ENCODE assay signal across 14 cellular contexts in the genomic region with DNA sequence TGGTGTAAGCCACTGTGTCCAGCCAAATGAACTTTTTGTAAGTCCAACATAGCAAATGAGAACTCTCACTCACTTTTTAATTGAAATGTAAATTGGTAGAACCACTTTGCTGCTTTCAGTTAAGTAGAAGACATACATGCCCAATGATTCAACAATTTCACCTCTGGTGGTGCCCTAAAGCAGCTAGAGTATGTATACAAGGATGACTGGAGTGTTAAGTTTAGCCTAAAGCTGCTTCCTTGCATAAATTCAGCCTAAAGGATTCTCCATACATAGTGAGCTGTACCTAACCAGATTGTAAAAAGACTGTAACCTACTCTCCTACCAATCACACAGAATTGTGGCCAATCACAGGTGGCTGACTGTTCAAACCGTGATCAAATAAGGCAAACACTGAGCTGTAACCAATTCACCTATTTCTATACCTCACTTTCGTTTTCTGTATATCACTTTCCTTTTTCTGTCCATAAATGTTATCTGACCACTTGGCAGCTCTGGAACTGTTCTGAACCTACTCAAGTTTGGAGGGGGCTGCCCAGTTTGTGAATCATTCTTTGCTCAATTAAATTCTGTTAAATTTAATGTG. TPM values are rescaled to one million over a fixed set of nuclear protein-coding genes. Genes with fewer than 3 reads are reported as not detected.
A peak's percentile ranks its signal among the peaks of the same experiment; 100 is the strongest.
DNase-seq lines count a peak whose midpoint lies in the region; ATAC-seq and TF ChIP-seq lines count a peak whose summit lies in the region.
"Had no signal": no experiment of that assay in that cellular context is flagged by ENCODE, and none has a peak within 500 bp of the region (broad histone marks: within the 10 kb centered on the region; RNA-seq: fewer than 3 reads in every experiment).

No MANE protein-coding gene starts in this region.

- no peak overlapping the region for H3K4me3 ChIP-seq in HEK293 (ENCODE audit: low read depth, low read length)
- H3K4me3 ChIP-seq: A549 had no signal

- no peak for DNase-seq in activated CD4-positive, alpha-beta memory T cell treated with anti-CD3 and anti-CD28 coated beads for 36 hours
- DNase-seq in activated CD4-positive, alpha-beta memory T cell treated with anti-CD3 and anti-CD28 coated beads, Interleukin-2, amount 10 ng/mL, durations not matched to agents 7 days and 5 days: no peak
- DNase-seq in RWPE1 (ENCODE audit: low spot score): no peak
- DNase-seq in SK-N-DZ (ENCODE audit: low spot score): no peak
- DNase-seq: activated gamma-delta T cell, cortex of kidney, DMS79 treated with DMSO at 0.1 percent for 48 hours, RPMI8226 had no signal

- POLR2A ChIA-PET in activated CD4-positive, alpha-beta memory T cell treated with anti-CD3 and anti-CD28 coated beads for 36 hours (lab: Charles Lee): no interaction called here
- POLR2A ChIA-PET in activated CD4-positive, alpha-beta memory T cell treated with anti-CD3 and anti-CD28 coated beads, Interleukin-2, amount 10 ng/mL, durations not matched to agents 7 days and 5 days (lab: Charles Lee): no interaction called here
- POLR2A ChIA-PET in HEK293 (lab: Yijun Ruan, JAX) (no interaction called here), RWPE1 (lab: Yijun Ruan, JAX; ENCODE audit: low non-redundant PET) (interaction anchor here (0.6 kb wide), 1 partner anchor 197 kb away, joined by 4 read pairs; no protein-coding TSS in a partner anchor)

- H3K27ac ChIP-seq in HEK293 (ENCODE audit: extremely low read depth, low read depth, low read length) (no peak overlapping the region), RWPE1 (no peak overlapping the region)
- H3K27ac ChIP-seq: A549, neutrophil had no signal

- no peaks in the 10 kb centered on the region for H3K36me3 ChIP-seq in HEK293 (ENCODE audit: control insufficient read depth in 2 of 2, insufficient read depth in 1 of 2, low read length in 2 of 2)
- H3K36me3 ChIP-seq: neutrophil had no signal

- no peaks in the 10 kb centered on the region; the same call in 1 of the 2 replicates for H3K4me1 ChIP-seq in HEK293 (ENCODE audit: control insufficient read depth, insufficient read depth, low read length)

- H3K27me3 Mint-ChIP-seq in activated CD4-positive, alpha-beta memory T cell treated with anti-CD3 and anti-CD28 coated beads for 36 hours: no peaks in the 10 kb centered on the region
- no peaks in the 10 kb centered on the region for H3K27me3 Mint-ChIP-seq in activated CD4-positive, alpha-beta memory T cell treated with anti-CD3 and anti-CD28 coated beads, Interleukin-2, amount 10 ng/mL, durations not matched to agents 7 days and 5 days
- H3K27me3 Mint-ChIP-seq in activated T-helper 17 cell treated with anti-CD3 and anti-CD28 coated beads, Interleukin-2, amount 50 U/mL, for 72 hours: no peaks in the 10 kb centered on the region
- H3K27me3 Mint-ChIP-seq in stimulated activated memory B cell treated with anti-CD40 and anti-IgM and Interleukin-4, amounts not matched to agents 10 μg/mL and 1 μg/mL and 100 μg/mL, for 72 hours: no peaks in the 10 kb centered on the region

- TF ChIP-seq CTCF in HEK293 (tag by site-specific recombination; IDR thresholded peaks at IDR 0.05): no peak
- no peak for TF ChIP-seq CTCF in RWPE1 (conservative IDR thresholded peaks at IDR 0.05; ENCODE audit: low read depth)

- CTCF ChIA-PET in activated CD4-positive, alpha-beta memory T cell treated with anti-CD3 and anti-CD28 coated beads for 36 hours (lab: Charles Lee): no interaction called here
- CTCF ChIA-PET in activated CD4-positive, alpha-beta memory T cell treated with anti-CD3 and anti-CD28 coated beads, Interleukin-2, amount 10 ng/mL, durations not matched to agents 7 days and 5 days (lab: Charles Lee): interaction anchor here (0.6 kb wide), 1 partner anchor 12 kb away, joined by 4 read pairs; no protein-coding TSS in a partner anchor
- CTCF ChIA-PET in HEK293 (lab: Yijun Ruan, JAX) (interaction anchor here (0.5 kb wide), 1 partner anchor 19 kb away, joined by 4 read pairs; no protein-coding TSS in a partner anchor), RWPE1 (lab: Yijun Ruan, JAX) (interaction anchor here (0.8 to 1.2 kb wide), 2 partner anchors 26 to 38 kb away, joined by 3 to 4 read pairs; no protein-coding TSS in a partner anchor)

- H3K4me3 Mint-ChIP-seq in activated CD4-positive, alpha-beta memory T cell treated with anti-CD3 and anti-CD28 coated beads for 36 hours: no peak overlapping the region
- no peak overlapping the region for H3K4me3 Mint-ChIP-seq in activated CD4-positive, alpha-beta memory T cell treated with anti-CD3 and anti-CD28 coated beads, Interleukin-2, amount 10 ng/mL, durations not matched to agents 7 days and 5 days
- H3K4me3 Mint-ChIP-seq in activated T-helper 17 cell treated with anti-CD3 and anti-CD28 coated beads, Interleukin-2, amount 50 U/mL, for 72 hours: peak overlapping the region; percentile 36
- H3K4me3 Mint-ChIP-seq in stimulated activated memory B cell treated with anti-CD40 and anti-IgM and Interleukin-4, amounts not matched to agents 10 μg/mL and 1 μg/mL and 100 μg/mL, for 72 hours: no peak overlapping the region

- H3K9me3 Mint-ChIP-seq in activated CD4-positive, alpha-beta memory T cell treated with anti-CD3 and anti-CD28 coated beads for 36 hours: no peaks in the 10 kb centered on the region
- H3K9me3 Mint-ChIP-seq in activated CD4-positive, alpha-beta memory T cell treated with anti-CD3 and anti-CD28 coated beads, Interleukin-2, amount 10 ng/mL, durations not matched to agents 7 days and 5 days: no peaks in the 10 kb centered on the region
- no peaks in the 10 kb centered on the region for H3K9me3 Mint-ChIP-seq in activated T-helper 17 cell treated with anti-CD3 and anti-CD28 coated beads, Interleukin-2, amount 50 U/mL, for 72 hours
- no peaks in the 10 kb centered on the region for H3K9me3 Mint-ChIP-seq in stimulated activated memory B cell treated with anti-CD40 and anti-IgM and Interleukin-4, amounts not matched to agents 10 μg/mL and 1 μg/mL and 100 μg/mL, for 72 hours

- peaks cover 14% of the 10 kb centered on the region for H3K36me3 Mint-ChIP-seq in activated CD4-positive, alpha-beta memory T cell treated with anti-CD3 and anti-CD28 coated beads for 36 hours
- H3K36me3 Mint-ChIP-seq in activated CD4-positive, alpha-beta memory T cell treated with anti-CD3 and anti-CD28 coated beads, Interleukin-2, amount 10 ng/mL, durations not matched to agents 7 days and 5 days (ENCODE audit: low read depth): peaks cover 28% of the 10 kb centered on the region
- H3K36me3 Mint-ChIP-seq in activated T-helper 17 cell treated with anti-CD3 and anti-CD28 coated beads, Interleukin-2, amount 50 U/mL, for 72 hours (ENCODE audit: low read depth): peaks cover 6% of the 10 kb centered on the region
- peaks cover 25% of the 10 kb centered on the region for H3K36me3 Mint-ChIP-seq in stimulated activated memory B cell treated with anti-CD40 and anti-IgM and Interleukin-4, amounts not matched to agents 10 μg/mL and 1 μg/mL and 100 μg/mL, for 72 hours

- peak; percentile 66 for ATAC-seq in activated T-helper 17 cell treated with anti-CD3 and anti-CD28 coated beads, Interleukin-2, amount 50 U/mL, for 72 hours (replicated peaks)
- no peak for ATAC-seq in stimulated activated memory B cell treated with anti-CD40 and anti-IgM and Interleukin-4, amounts not matched to agents 10 μg/mL and 1 μg/mL and 100 μg/mL, for 72 hours
- no peak for ATAC-seq in GM18907 (IDR thresholded peaks at IDR 0.05; ENCODE audit: unreplicated experiment)
- ATAC-seq: A549 had no signal

- intact Hi-C loops in activated CD4-positive, alpha-beta memory T cell treated with anti-CD3 and anti-CD28 coated beads for 36 hours (cut with micrococcal nuclease): no loop called here

- peak overlapping the region; percentile 49 for H3K27ac Mint-ChIP-seq in activated CD4-positive, alpha-beta memory T cell treated with anti-CD3 and anti-CD28 coated beads for 36 hours
- no peak overlapping the region for H3K27ac Mint-ChIP-seq in activated CD4-positive, alpha-beta memory T cell treated with anti-CD3 and anti-CD28 coated beads, Interleukin-2, amount 10 ng/mL, durations not matched to agents 7 days and 5 days
- peak overlapping the region; percentile 51 for H3K27ac Mint-ChIP-seq in activated T-helper 17 cell treated with anti-CD3 and anti-CD28 coated beads, Interleukin-2, amount 50 U/mL, for 72 hours
- peak overlapping the region; percentile 67 for H3K27ac Mint-ChIP-seq in stimulated activated memory B cell treated with anti-CD40 and anti-IgM and Interleukin-4, amounts not matched to agents 10 μg/mL and 1 μg/mL and 100 μg/mL, for 72 hours

- no peaks in the 10 kb centered on the region for H3K9me3 ChIP-seq in HEK293 (ENCODE audit: control insufficient read depth, insufficient read depth, low read depth, low read length)
- H3K9me3 ChIP-seq: A549, neutrophil had no signal

- peaks cover 68% of the 10 kb centered on the region for H3K4me1 Mint-ChIP-seq in activated CD4-positive, alpha-beta memory T cell treated with anti-CD3 and anti-CD28 coated beads for 36 hours (ENCODE audit: low read depth)
- peaks cover 55% of the 10 kb centered on the region for H3K4me1 Mint-ChIP-seq in activated CD4-positive, alpha-beta memory T cell treated with anti-CD3 and anti-CD28 coated beads, Interleukin-2, amount 10 ng/mL, durations not matched to agents 7 days and 5 days
- peaks cover 37% of the 10 kb centered on the region for H3K4me1 Mint-ChIP-seq in activated T-helper 17 cell treated with anti-CD3 and anti-CD28 coated beads, Interleukin-2, amount 50 U/mL, for 72 hours
- peaks cover 69% of the 10 kb centered on the region for H3K4me1 Mint-ChIP-seq in stimulated activated memory B cell treated with anti-CD40 and anti-IgM and Interleukin-4, amounts not matched to agents 10 μg/mL and 1 μg/mL and 100 μg/mL, for 72 hours

TF ChIP-seq in HEK293, 187 proteins besides CTCF, POLR2A, EP300 and RAD21 (continues in another document):
- no peak for TF ChIP-seq ZNF174 (tag by site-specific recombination; IDR thresholded peaks at IDR 0.05)
- TF ChIP-seq ZFHX2 (tag by site-specific recombination; conservative IDR thresholded peaks at IDR 0.05): no peak
- 0 out of 2 replicates have a peak, but pooled peaks have one; percentile 44 for TF ChIP-seq ZNF549 (tag by site-specific recombination; IDR thresholded peaks at IDR 0.05)
- no peak for TF ChIP-seq ZNF423 (tag by site-specific recombination; IDR thresholded peaks at IDR 0.05)
- TF ChIP-seq ZNF138 (tag by site-specific recombination; IDR thresholded peaks at IDR 0.05; ENCODE audit: borderline replicate concordance): no peak
- TF ChIP-seq ZNF16 (tag by site-specific recombination; IDR thresholded peaks at IDR 0.05; ENCODE audit: low read depth): no peak

RNA-seq across cellular contexts. Expression of a gene that starts 39.9 kb away (rescaled TPM):
- 100 to 1,000 TPM; 101 to 103 TPM for total RNA-seq in activated CD4-positive, alpha-beta memory T cell treated with anti-CD3 and anti-CD28 coated beads for 36 hours
- total RNA-seq in activated CD4-positive, alpha-beta memory T cell treated with anti-CD3 and anti-CD28 coated beads, Interleukin-2, amount 10 ng/mL, durations not matched to agents 7 days and 5 days: 10 to 100 TPM; 97.8 to 99.6 TPM
- 100 to 1,000 TPM in 1 of 2 donors, 10 to 100 TPM in 1; 78.8 to 113 TPM for total RNA-seq in activated T-helper 17 cell treated with anti-CD3 and anti-CD28 coated beads, Interleukin-2, amount 50 U/mL, for 72 hours
- 34.4 and 37.7 TPM in 2 replicates for polyA plus RNA-seq in SK-N-DZ (2014; cell fraction: cytosol; rRNA removed)
- polyA plus RNA-seq in SK-N-DZ (2014; cell fraction: nucleus; rRNA removed): 27.3 and 33.0 TPM in 2 replicates
